In the genomic region with DNA sequence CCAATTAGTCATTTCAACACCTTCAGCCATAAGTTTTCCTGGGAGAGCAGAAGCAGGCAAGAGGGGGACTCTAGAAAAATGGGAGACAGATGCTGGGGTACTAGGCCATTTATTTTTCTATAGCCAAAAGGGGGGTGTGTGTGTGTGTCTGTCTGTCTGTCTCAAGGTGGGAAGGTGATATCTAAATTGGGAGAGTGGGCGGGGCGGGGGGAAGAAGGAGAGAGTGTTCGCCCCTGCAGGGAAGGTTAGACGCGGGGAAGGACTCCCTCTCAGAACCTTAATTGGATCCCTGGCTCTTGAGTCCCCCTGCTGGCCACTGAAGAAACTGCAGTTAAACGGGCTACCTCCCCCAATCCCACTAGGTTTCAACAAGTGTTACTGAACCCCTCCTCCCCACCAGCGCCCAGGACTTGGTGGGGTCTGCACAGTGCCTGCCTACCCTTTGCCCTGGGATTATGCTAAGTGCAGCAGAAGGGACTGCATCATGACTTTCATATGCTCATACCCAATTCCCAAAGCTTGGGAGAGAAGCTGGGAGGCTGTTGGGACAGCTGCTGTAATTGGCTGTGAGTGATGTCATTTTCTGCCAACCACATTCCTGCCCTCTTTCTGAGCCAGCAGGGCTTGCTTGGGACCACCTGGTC, we compare ENCODE assay signal across 1 cellular context.
TF ChIP-seq lines count a peak whose summit lies in the region.

No MANE protein-coding gene starts in this region.

TF ChIP-seq in HepG2, 621 proteins besides CTCF, POLR2A, EP300 and RAD21 (continued from another document):
- TF ChIP-seq ZNF589 (CRISPR knock-in tag; conservative IDR thresholded peaks at IDR 0.05) (no peak), HES4 (CRISPR knock-in tag; IDR thresholded peaks at IDR 0.05; ENCODE audit: borderline replicate concordance) (no peak; the same call in 1 of the 2 replicates), BORCS8-MEF2B (CRISPR knock-in tag; IDR thresholded peaks at IDR 0.05) (no peak), IRF9 (CRISPR knock-in tag; IDR thresholded peaks at IDR 0.05; ENCODE audit: borderline replicate concordance) (0 out of 2 replicates have a peak, but pooled peaks have one; percentile 41), ZZZ3 (CRISPR knock-in tag; IDR thresholded peaks at IDR 0.05; ENCODE audit: borderline replicate concordance) (no peak), ZMAT3 (CRISPR knock-in tag; conservative IDR thresholded peaks at IDR 0.05) (no peak), HNF1B (CRISPR knock-in tag; IDR thresholded peaks at IDR 0.05) (no peak), ZNF510 (CRISPR knock-in tag; IDR thresholded peaks at IDR 0.05; ENCODE audit: low read depth) (no peak), NKX3-1 (CRISPR knock-in tag; IDR thresholded peaks at IDR 0.05) (no peak), ZNF577 (CRISPR knock-in tag; IDR thresholded peaks at IDR 0.05; ENCODE audit: borderline replicate concordance, low read depth) (no peak), ZNF235 (CRISPR knock-in tag; IDR thresholded peaks at IDR 0.05; ENCODE audit: borderline replicate concordance) (no peak)
- TF ChIP-seq, protein P1, sequence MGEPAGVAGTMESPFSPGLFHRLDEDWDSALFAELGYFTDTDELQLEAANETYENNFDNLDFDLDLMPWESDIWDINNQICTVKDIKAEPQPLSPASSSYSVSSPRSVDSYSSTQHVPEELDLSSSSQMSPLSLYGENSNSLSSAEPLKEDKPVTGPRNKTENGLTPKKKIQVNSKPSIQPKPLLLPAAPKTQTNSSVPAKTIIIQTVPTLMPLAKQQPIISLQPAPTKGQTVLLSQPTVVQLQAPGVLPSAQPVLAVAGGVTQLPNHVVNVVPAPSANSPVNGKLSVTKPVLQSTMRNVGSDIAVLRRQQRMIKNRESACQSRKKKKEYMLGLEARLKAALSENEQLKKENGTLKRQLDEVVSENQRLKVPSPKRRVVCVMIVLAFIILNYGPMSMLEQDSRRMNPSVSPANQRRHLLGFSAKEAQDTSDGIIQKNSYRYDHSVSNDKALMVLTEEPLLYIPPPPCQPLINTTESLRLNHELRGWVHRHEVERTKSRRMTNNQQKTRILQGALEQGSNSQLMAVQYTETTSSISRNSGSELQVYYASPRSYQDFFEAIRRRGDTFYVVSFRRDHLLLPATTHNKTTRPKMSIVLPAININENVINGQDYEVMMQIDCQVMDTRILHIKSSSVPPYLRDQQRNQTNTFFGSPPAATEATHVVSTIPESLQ (CRISPR knock-in tag; conservative IDR thresholded peaks at IDR 0.05): no peak
- TF ChIP-seq, protein P2, sequence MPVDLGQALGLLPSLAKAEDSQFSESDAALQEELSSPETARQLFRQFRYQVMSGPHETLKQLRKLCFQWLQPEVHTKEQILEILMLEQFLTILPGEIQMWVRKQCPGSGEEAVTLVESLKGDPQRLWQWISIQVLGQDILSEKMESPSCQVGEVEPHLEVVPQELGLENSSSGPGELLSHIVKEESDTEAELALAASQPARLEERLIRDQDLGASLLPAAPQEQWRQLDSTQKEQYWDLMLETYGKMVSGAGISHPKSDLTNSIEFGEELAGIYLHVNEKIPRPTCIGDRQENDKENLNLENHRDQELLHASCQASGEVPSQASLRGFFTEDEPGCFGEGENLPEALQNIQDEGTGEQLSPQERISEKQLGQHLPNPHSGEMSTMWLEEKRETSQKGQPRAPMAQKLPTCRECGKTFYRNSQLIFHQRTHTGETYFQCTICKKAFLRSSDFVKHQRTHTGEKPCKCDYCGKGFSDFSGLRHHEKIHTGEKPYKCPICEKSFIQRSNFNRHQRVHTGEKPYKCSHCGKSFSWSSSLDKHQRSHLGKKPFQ (CRISPR knock-in tag; IDR thresholded peaks at IDR 0.05; ENCODE audit: insufficient replicate concordance): no peak
- TF ChIP-seq, protein P3, sequence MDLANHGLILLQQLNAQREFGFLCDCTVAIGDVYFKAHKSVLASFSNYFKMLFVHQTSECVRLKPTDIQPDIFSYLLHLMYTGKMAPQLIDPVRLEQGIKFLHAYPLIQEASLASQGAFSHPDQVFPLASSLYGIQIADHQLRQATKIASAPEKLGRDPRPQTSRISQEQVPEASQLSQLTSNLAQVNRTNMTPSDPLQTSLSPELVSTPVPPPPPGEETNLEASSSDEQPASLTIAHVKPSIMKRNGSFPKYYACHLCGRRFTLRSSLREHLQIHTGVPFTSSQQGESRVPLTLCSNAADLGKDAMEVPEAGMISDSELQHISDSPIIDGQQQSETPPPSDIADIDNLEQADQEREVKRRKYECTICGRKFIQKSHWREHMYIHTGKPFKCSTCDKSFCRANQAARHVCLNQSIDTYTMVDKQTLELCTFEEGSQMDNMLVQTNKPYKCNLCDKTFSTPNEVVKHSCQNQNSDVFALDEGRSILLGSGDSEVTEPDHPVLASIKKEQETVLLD (CRISPR knock-in tag; IDR thresholded peaks at IDR 0.05; ENCODE audit: low read depth): no peak
- TF ChIP-seq, protein P4, sequence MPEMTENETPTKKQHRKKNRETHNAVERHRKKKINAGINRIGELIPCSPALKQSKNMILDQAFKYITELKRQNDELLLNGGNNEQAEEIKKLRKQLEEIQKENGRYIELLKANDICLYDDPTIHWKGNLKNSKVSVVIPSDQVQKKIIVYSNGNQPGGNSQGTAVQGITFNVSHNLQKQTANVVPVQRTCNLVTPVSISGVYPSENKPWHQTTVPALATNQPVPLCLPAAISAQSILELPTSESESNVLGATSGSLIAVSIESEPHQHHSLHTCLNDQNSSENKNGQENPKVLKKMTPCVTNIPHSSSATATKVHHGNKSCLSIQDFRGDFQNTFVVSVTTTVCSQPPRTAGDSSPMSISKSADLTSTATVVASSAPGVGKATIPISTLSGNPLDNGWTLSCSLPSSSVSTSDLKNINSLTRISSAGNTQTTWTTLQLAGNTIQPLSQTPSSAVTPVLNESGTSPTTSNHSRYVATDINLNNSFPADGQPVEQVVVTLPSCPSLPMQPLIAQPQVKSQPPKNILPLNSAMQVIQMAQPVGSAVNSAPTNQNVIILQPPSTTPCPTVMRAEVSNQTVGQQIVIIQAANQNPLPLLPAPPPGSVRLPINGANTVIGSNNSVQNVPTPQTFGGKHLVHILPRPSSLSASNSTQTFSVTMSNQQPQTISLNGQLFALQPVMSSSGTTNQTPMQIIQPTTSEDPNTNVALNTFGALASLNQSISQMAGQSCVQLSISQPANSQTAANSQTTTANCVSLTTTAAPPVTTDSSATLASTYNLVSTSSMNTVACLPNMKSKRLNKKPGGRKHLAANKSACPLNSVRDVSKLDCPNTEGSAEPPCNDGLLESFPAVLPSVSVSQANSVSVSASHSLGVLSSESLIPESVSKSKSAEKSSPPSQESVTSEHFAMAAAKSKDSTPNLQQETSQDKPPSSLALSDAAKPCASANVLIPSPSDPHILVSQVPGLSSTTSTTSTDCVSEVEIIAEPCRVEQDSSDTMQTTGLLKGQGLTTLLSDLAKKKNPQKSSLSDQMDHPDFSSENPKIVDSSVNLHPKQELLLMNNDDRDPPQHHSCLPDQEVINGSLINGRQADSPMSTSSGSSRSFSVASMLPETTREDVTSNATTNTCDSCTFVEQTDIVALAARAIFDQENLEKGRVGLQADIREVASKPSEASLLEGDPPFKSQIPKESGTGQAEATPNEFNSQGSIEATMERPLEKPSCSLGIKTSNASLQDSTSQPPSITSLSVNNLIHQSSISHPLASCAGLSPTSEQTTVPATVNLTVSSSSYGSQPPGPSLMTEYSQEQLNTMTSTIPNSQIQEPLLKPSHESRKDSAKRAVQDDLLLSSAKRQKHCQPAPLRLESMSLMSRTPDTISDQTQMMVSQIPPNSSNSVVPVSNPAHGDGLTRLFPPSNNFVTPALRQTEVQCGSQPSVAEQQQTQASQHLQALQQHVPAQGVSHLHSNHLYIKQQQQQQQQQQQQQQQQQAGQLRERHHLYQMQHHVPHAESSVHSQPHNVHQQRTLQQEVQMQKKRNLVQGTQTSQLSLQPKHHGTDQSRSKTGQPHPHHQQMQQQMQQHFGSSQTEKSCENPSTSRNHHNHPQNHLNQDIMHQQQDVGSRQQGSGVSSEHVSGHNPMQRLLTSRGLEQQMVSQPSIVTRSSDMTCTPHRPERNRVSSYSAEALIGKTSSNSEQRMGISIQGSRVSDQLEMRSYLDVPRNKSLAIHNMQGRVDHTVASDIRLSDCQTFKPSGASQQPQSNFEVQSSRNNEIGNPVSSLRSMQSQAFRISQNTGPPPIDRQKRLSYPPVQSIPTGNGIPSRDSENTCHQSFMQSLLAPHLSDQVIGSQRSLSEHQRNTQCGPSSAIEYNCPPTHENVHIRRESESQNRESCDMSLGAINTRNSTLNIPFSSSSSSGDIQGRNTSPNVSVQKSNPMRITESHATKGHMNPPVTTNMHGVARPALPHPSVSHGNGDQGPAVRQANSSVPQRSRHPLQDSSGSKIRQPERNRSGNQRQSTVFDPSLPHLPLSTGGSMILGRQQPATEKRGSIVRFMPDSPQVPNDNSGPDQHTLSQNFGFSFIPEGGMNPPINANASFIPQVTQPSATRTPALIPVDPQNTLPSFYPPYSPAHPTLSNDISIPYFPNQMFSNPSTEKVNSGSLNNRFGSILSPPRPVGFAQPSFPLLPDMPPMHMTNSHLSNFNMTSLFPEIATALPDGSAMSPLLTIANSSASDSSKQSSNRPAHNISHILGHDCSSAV (CRISPR knock-in tag; IDR thresholded peaks at IDR 0.05; ENCODE audit: borderline replicate concordance): no peak
